36 cellular contexts compared by ENCODE assay signal in the genomic region with DNA sequence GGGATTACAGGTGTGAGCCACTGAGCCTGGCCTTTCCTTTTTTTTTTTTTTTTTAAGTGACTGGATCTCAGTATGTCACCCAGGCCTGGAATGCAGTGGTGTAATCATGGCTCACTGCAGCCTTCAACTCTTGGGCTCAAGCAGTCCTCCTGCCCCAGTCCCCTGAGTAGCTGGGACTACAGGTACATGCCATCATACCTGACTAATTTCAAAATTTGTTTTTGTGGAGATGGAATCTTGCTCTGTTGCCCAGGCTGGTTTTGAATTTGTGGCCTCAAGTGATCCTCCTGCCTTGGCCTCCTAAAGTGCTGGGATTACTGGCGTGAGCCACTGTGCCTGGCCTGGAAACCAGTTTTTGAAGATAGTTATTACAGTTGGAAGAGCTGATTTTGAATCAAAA.
"Had no signal": no experiment of that assay in that cellular context is flagged by ENCODE, and none has a peak within 500 bp of the region (broad histone marks: within the 10 kb centered on the region; RNA-seq: fewer than 3 reads in every experiment).

No MANE protein-coding gene starts in this region.

- DNase-seq: activated CD4-positive, alpha-beta memory T cell treated with anti-CD3 and anti-CD28 coated beads, Interleukin-2, amount 10 ng/mL, durations not matched to agents 7 days and 5 days; activated CD4-positive, alpha-beta T cell treated with anti-CD3 and anti-CD28 coated beads for 36 hours; activated CD4-positive, alpha-beta T cell treated with anti-CD3 and anti-CD28 coated beads, Interleukin-2, amount 10 ng/mL, durations not matched to agents 24 days and 14 days; activated CD4-positive, CD25-positive, alpha-beta regulatory T cell; activated CD4-positive, CD25-positive, alpha-beta regulatory T cell treated with anti-CD3 and anti-CD28 coated beads, Interleukin-2, amount 50 U/mL, for 72 hours; activated CD8-positive, alpha-beta memory T cell treated with anti-CD3 and anti-CD28 coated beads, Interleukin-2, amount 50 U/mL, for 48 hours; activated effector memory CD4-positive, alpha-beta T cell treated with anti-CD3 and anti-CD28 coated beads, Interleukin-2, amount 50 U/mL, for 16 hours; activated naive CD4-positive, alpha-beta T cell treated with anti-CD3 and anti-CD28 coated beads for 36 hours; activated naive CD8-positive, alpha-beta T cell treated with anti-CD3 and anti-CD28 coated beads for 36 hours; activated naive CD8-positive, alpha-beta T cell treated with anti-CD3 and anti-CD28 coated beads, Interleukin-2, amount 50 U/mL, for 24 hours; activated T-cell treated with anti-CD3 and anti-CD28 coated beads for 4 hours; activated T-cell treated with anti-CD3 and anti-CD28 coated beads, Interleukin-2, amount 50 U/mL, for 24 hours; adrenal gland; amygdala; aorta; central memory CD4-positive, alpha-beta T cell; cerebellar nuclear complex; colonic mucosa; effector CD8-positive, alpha-beta T cell; esophagus squamous epithelium; foreskin melanocyte; T-helper 1 cell; T-helper 17 cell; T1000; WERI-Rb-1 had no signal

- H3K4me3 ChIP-seq: adrenal gland, breast epithelium, cardiac muscle cell, colonic mucosa, esophagus squamous epithelium, gastroesophageal sphincter had no signal

- FAIRE-seq: endometrium, endothelial cell of umbilical vein had no signal

- H3K4me1 ChIP-seq: breast epithelium, colonic mucosa, gastroesophageal sphincter had no signal

- ATAC-seq: activated CD4-positive, alpha-beta T cell treated with anti-CD3 and anti-CD28 coated beads for 36 hours; activated naive CD8-positive, alpha-beta T cell treated with anti-CD3 and anti-CD28 coated beads, Interleukin-2, amount 50 U/mL, for 24 hours; gastroesophageal sphincter; T-helper 17 cell had no signal

- H3K27me3 Mint-ChIP-seq: activated CD4-positive, alpha-beta memory T cell treated with anti-CD3 and anti-CD28 coated beads, Interleukin-2, amount 10 ng/mL, durations not matched to agents 7 days and 5 days; activated CD4-positive, alpha-beta T cell treated with anti-CD3 and anti-CD28 coated beads for 36 hours; activated CD4-positive, alpha-beta T cell treated with anti-CD3 and anti-CD28 coated beads, Interleukin-2, amount 10 ng/mL, durations not matched to agents 24 days and 14 days; activated naive CD4-positive, alpha-beta T cell treated with anti-CD3 and anti-CD28 coated beads, Interleukin-2, amount 50 U/mL, for 24 hours; activated naive CD8-positive, alpha-beta T cell treated with anti-CD3 and anti-CD28 coated beads for 36 hours; activated naive CD8-positive, alpha-beta T cell treated with anti-CD3 and anti-CD28 coated beads, Interleukin-2, amount 50 U/mL, for 24 hours; activated T-cell treated with anti-CD3 and anti-CD28 coated beads, Interleukin-2, amount 50 U/mL, for 24 hours; brain; T-helper 17 cell had no signal

- H3K36me3 ChIP-seq: adrenal gland, breast epithelium, colonic mucosa had no signal

- H3K4me3 Mint-ChIP-seq: activated CD4-positive, alpha-beta memory T cell treated with anti-CD3 and anti-CD28 coated beads, Interleukin-2, amount 10 ng/mL, durations not matched to agents 7 days and 5 days; activated CD4-positive, alpha-beta T cell treated with anti-CD3 and anti-CD28 coated beads for 36 hours; activated CD4-positive, alpha-beta T cell treated with anti-CD3 and anti-CD28 coated beads, Interleukin-2, amount 10 ng/mL, durations not matched to agents 24 days and 14 days; activated naive CD4-positive, alpha-beta T cell treated with anti-CD3 and anti-CD28 coated beads for 36 hours; activated naive CD4-positive, alpha-beta T cell treated with anti-CD3 and anti-CD28 coated beads, Interleukin-2, amount 50 U/mL, for 24 hours; activated naive CD8-positive, alpha-beta T cell treated with anti-CD3 and anti-CD28 coated beads for 36 hours; activated naive CD8-positive, alpha-beta T cell treated with anti-CD3 and anti-CD28 coated beads, Interleukin-2, amount 50 U/mL, for 24 hours; activated T-cell treated with anti-CD3 and anti-CD28 coated beads, Interleukin-2, amount 50 U/mL, for 24 hours; activated T-helper 1 cell treated with anti-CD3 and anti-CD28 coated beads, Interleukin-12 subunit alpha, Interleukin-12 subunit beta, Interleukin-2, Interleukin-4 antibody, amounts not matched to agents 30 ng/mL and 10 ng/mL and 1 ng/mL, durations not matched to agents 14 hours and 24 hours and 36 hours; brain; T-helper 17 cell; T-helper 2 cell treated with Interferon-gamma antibody and Interleukin-4, amounts not matched to agents 5 μg/mL and 100 μg/mL, for 36 hours had no signal

- H3K27ac Mint-ChIP-seq: activated CD4-positive, alpha-beta memory T cell treated with anti-CD3 and anti-CD28 coated beads, Interleukin-2, amount 10 ng/mL, durations not matched to agents 7 days and 5 days; activated CD4-positive, alpha-beta T cell treated with anti-CD3 and anti-CD28 coated beads for 36 hours; activated CD4-positive, alpha-beta T cell treated with anti-CD3 and anti-CD28 coated beads, Interleukin-2, amount 10 ng/mL, durations not matched to agents 24 days and 14 days; activated naive CD4-positive, alpha-beta T cell treated with anti-CD3 and anti-CD28 coated beads for 36 hours; activated naive CD4-positive, alpha-beta T cell treated with anti-CD3 and anti-CD28 coated beads, Interleukin-2, amount 50 U/mL, for 24 hours; activated naive CD8-positive, alpha-beta T cell treated with anti-CD3 and anti-CD28 coated beads for 36 hours; activated naive CD8-positive, alpha-beta T cell treated with anti-CD3 and anti-CD28 coated beads, Interleukin-2, amount 50 U/mL, for 24 hours; activated T-cell treated with anti-CD3 and anti-CD28 coated beads, Interleukin-2, amount 50 U/mL, for 24 hours; activated T-helper 1 cell treated with anti-CD3 and anti-CD28 coated beads, Interleukin-12 subunit alpha, Interleukin-12 subunit beta, Interleukin-2, Interleukin-4 antibody, amounts not matched to agents 30 ng/mL and 10 ng/mL and 1 ng/mL, durations not matched to agents 14 hours and 24 hours and 36 hours; activated T-helper 2 cell treated with anti-CD3 and anti-CD28 coated beads, Interferon-gamma antibody, Interleukin-2, Interleukin-4, amounts not matched to agents 10 μg/mL and 5 μg/mL and 100 μg/mL, durations not matched to agents 14 hours and 24 hours and 36 hours; brain; T-helper 17 cell; T-helper 2 cell treated with Interferon-gamma antibody and Interleukin-4, amounts not matched to agents 5 μg/mL and 100 μg/mL, for 36 hours had no signal

- H3K9me3 ChIP-seq: adrenal gland, breast epithelium, colonic mucosa, esophagus squamous epithelium, gastroesophageal sphincter had no signal

- H3K9me3 Mint-ChIP-seq: activated CD4-positive, alpha-beta memory T cell treated with anti-CD3 and anti-CD28 coated beads, Interleukin-2, amount 10 ng/mL, durations not matched to agents 7 days and 5 days; activated CD4-positive, alpha-beta T cell treated with anti-CD3 and anti-CD28 coated beads, Interleukin-2, amount 10 ng/mL, durations not matched to agents 24 days and 14 days; activated naive CD4-positive, alpha-beta T cell treated with anti-CD3 and anti-CD28 coated beads for 36 hours; activated naive CD4-positive, alpha-beta T cell treated with anti-CD3 and anti-CD28 coated beads, Interleukin-2, amount 50 U/mL, for 24 hours; activated naive CD8-positive, alpha-beta T cell treated with anti-CD3 and anti-CD28 coated beads for 36 hours; activated naive CD8-positive, alpha-beta T cell treated with anti-CD3 and anti-CD28 coated beads, Interleukin-2, amount 50 U/mL, for 24 hours; activated T-cell treated with anti-CD3 and anti-CD28 coated beads, Interleukin-2, amount 50 U/mL, for 24 hours; activated T-helper 1 cell treated with anti-CD3 and anti-CD28 coated beads, Interleukin-12 subunit alpha, Interleukin-12 subunit beta, Interleukin-2, Interleukin-4 antibody, amounts not matched to agents 30 ng/mL and 10 ng/mL and 1 ng/mL, durations not matched to agents 14 hours and 24 hours and 36 hours; activated T-helper 2 cell treated with anti-CD3 and anti-CD28 coated beads, Interferon-gamma antibody, Interleukin-2, Interleukin-4, amounts not matched to agents 10 μg/mL and 5 μg/mL and 100 μg/mL, durations not matched to agents 14 hours and 24 hours and 36 hours; brain; T-helper 2 cell treated with Interferon-gamma antibody and Interleukin-4, amounts not matched to agents 5 μg/mL and 100 μg/mL, for 36 hours had no signal

- H3K27me3 ChIP-seq: adrenal gland, breast epithelium, cardiac muscle cell, colonic mucosa, esophagus squamous epithelium, gastroesophageal sphincter had no signal

- H3K27ac ChIP-seq: adrenal gland, breast epithelium, cardiac muscle cell, colonic mucosa, epithelial cell of prostate, esophagus squamous epithelium, gastroesophageal sphincter, WERI-Rb-1 had no signal
